Comparison of ENCODE assay signal across 27 cellular contexts in genomic region chr16:3691778-3692177, GRCh38. TPM values are rescaled to one million over a fixed set of nuclear protein-coding genes. Genes with fewer than 3 reads are reported as not detected.
DNase-seq lines count a peak whose midpoint lies in the region; TF ChIP-seq lines count a peak whose summit lies in the region.
"Had no signal": no experiment of that assay in that cellular context is flagged by ENCODE, and none has a peak within 500 bp of the region (broad histone marks: within the 10 kb centered on the region; RNA-seq: fewer than 3 reads in every experiment).

No MANE protein-coding gene starts in this region.

- H3K14ac ChIP-seq in H9 (ENCODE audit: insufficient read depth, low read length) = no peak overlapping the region

- H2AFZ ChIP-seq in H9 (ENCODE audit: low read length) = no peak overlapping the region
- H2AFZ ChIP-seq: hepatocyte had no signal

- DNase-seq in H9 (no peak), SK-N-MC (ENCODE audit: low read depth, low spot score) (no peak), fibroblast of peridontal ligament (ENCODE audit: extremely low read depth) (peak; percentile 5), progenitor cell of endocrine pancreas (ENCODE audit: low spot score, unreplicated experiment) (no peak), Kasumi-1 (lab: John Stamatoyannopoulos, UW) (no peak), inferior parietal cortex (ENCODE audit: extremely low spot score) (no peak)
- no peak for DNase-seq in stimulated activated CD4-positive, alpha-beta T cell treated with anti-CD3 and anti-CD28 coated beads, Interleukin-15, amount 100 ng/mL, for 24 hours
- DNase-seq in activated naive CD4-positive, alpha-beta T cell (lab: John Stamatoyannopoulos, UW) = no peak
- DNase-seq: activated B cell treated with CpG ODN at 0.5 μM for 24 hours; activated CD4-positive, alpha-beta T cell treated with anti-CD3 and anti-CD28 coated beads, Interleukin-2, amount 10 ng/mL, durations not matched to agents 7 days and 5 days; activated gamma-delta T cell treated with Interleukin-2 at 50 U/mL for 16 hours; activated T-cell treated with anti-CD3 and anti-CD28 coated beads, Interleukin-2, amount 50 U/mL, for 4 hours; Caco-2; cortex of kidney; DND-41; effector memory CD4-positive, alpha-beta T cell; NCI-H1092 treated with DMSO at 0.1 percent for 48 hours; NCI-H1694 treated with DMSO at 0.1 percent for 48 hours; NCI-H446 treated with DMSO at 0.1 percent for 48 hours; RPMI8226; SK-N-SH; stimulated activated naive B cell treated with anti-CD40 and anti-IgM and Interleukin-4, amounts not matched to agents 10 μg/mL and 1 μg/mL and 100 μg/mL, for 72 hours; upper lobe of right lung had no signal

- H4K8ac ChIP-seq in H9 (replicated peaks; ENCODE audit: insufficient read length, low read depth, low read length) = no peak overlapping the region

- H3K23ac ChIP-seq in H9 (ENCODE audit: insufficient read length, low read depth, low read length) = no peak overlapping the region

- H3K9me3 ChIP-seq in H9 (ENCODE audit: control insufficient read depth, low read depth, low read length) = no peaks in the 10 kb centered on the region
- H3K9me3 ChIP-seq in SK-N-MC (ENCODE audit: low read depth, low read length) = no peaks in the 10 kb centered on the region
- H3K9me3 ChIP-seq: Caco-2, prostate gland, SK-N-SH, upper lobe of right lung had no signal

- peaks cover 26 to 54% (median 33%) of the 10 kb centered on the region in 3 experiments; a peak in 6 of 7 replicates for H3K36me3 Mint-ChIP-seq in H9 (ENCODE audit: insufficient read depth in 1 of 3, low read depth in 3 of 3)
- peaks cover 25% of the 10 kb centered on the region for H3K36me3 Mint-ChIP-seq in progenitor cell of endocrine pancreas (ENCODE audit: insufficient read depth)

- no peaks in the 10 kb centered on the region for H3K4me1 ChIP-seq in H9 (ENCODE audit: insufficient read depth, low read length)

- no peak overlapping the region for H3T11ph ChIP-seq in H9 (ENCODE audit: low read length)

- H3K9ac ChIP-seq in H9 (ENCODE audit: extremely low read depth, insufficient read length, low read length) = no peak overlapping the region
- H3K9ac ChIP-seq in SK-N-MC (ENCODE audit: insufficient read length) = no peak overlapping the region
- H3K9ac ChIP-seq: SK-N-SH had no signal

- H3K36me3 ChIP-seq in SK-N-MC (ENCODE audit: insufficient read depth, low read length) = peaks cover 41% of the 10 kb centered on the region
- H3K36me3 ChIP-seq: prostate gland had no signal

- no CpG with 5 or more reads among the region's 12 CpGs for WGBS in H9 (ENCODE audit: extremely low coverage, insufficient read length, low lambda C conversion rate)

- H3K4me3 ChIP-seq in SK-N-MC = no peak overlapping the region
- H3K4me3 ChIP-seq: hepatocyte, prostate gland, upper lobe of right lung had no signal

- no peak overlapping the region for H2BK20ac ChIP-seq in H9 (ENCODE audit: low read depth, low read length, poor library complexity, severe bottlenecking)

- H4K20me1 ChIP-seq in H9 (ENCODE audit: control insufficient read depth, insufficient read depth, insufficient read length) = no peaks in the 10 kb centered on the region

- no peak overlapping the region for H2BK15ac ChIP-seq in H9 (ENCODE audit: low read depth, low read length)

- H3K79me2 ChIP-seq in H9 (ENCODE audit: insufficient read depth, low read length) = no peaks in the 10 kb centered on the region; the same call in 1 of the 2 replicates

- H3K79me1 ChIP-seq in H9 (ENCODE audit: insufficient read depth, low read depth, low read length, poor library complexity, severe bottlenecking) = no peaks in the 10 kb centered on the region

- no peak overlapping the region for H3K18ac ChIP-seq in H9 (ENCODE audit: insufficient read length, low read depth, low read length)

- no peak overlapping the region for H2AK5ac ChIP-seq in H9 (ENCODE audit: insufficient read length, low read length)

- TF ChIP-seq CTCF in H9 (conservative IDR thresholded peaks at IDR 0.05) = no peak; the same call in 2 of the 3 replicates
- no peak for TF ChIP-seq CTCF in progenitor cell of endocrine pancreas (IDR thresholded peaks at IDR 0.05; ENCODE audit: unreplicated experiment)

- H3K4me1 Mint-ChIP-seq in H9 (peaks cover 7 to 13% of the 10 kb centered on the region in 2 experiments; a peak in 3 of 4 replicates), progenitor cell of endocrine pancreas (ENCODE audit: low read depth) (peaks cover 36% of the 10 kb centered on the region)

- no peak overlapping the region for H2BK12ac ChIP-seq in H9 (ENCODE audit: insufficient read length, low read depth, low read length)

- H3K27ac Mint-ChIP-seq in H9 = 0 out of 7 replicates have a peak overlapping the region, but pooled peaks of 2 of the 3 experiments have one; percentile 44 to 45
- H3K27ac Mint-ChIP-seq in progenitor cell of endocrine pancreas = peak overlapping the region; percentile 52
- H3K27ac Mint-ChIP-seq: activated B cell treated with CpG ODN at 0.5 μM for 24 hours; activated CD4-positive, alpha-beta T cell treated with anti-CD3 and anti-CD28 coated beads, Interleukin-2, amount 10 ng/mL, durations not matched to agents 7 days and 5 days; memory B cell; stimulated activated naive B cell treated with anti-CD40 and anti-IgM and Interleukin-4, amounts not matched to agents 10 μg/mL and 1 μg/mL and 100 μg/mL, for 72 hours had no signal

- H3K27me3 Mint-ChIP-seq in H9 (ENCODE audit: low read depth) (no peaks in the 10 kb centered on the region), progenitor cell of endocrine pancreas (no peaks in the 10 kb centered on the region)
- H3K27me3 Mint-ChIP-seq: activated B cell treated with CpG ODN at 0.5 μM for 24 hours; activated CD4-positive, alpha-beta T cell treated with anti-CD3 and anti-CD28 coated beads, Interleukin-2, amount 10 ng/mL, durations not matched to agents 7 days and 5 days; memory B cell; stimulated activated naive B cell treated with anti-CD40 and anti-IgM and Interleukin-4, amounts not matched to agents 10 μg/mL and 1 μg/mL and 100 μg/mL, for 72 hours had no signal

- H3K9me3 Mint-ChIP-seq in H9 = no peaks in the 10 kb centered on the region
- H3K9me3 Mint-ChIP-seq in progenitor cell of endocrine pancreas (ENCODE audit: low read depth) = no peaks in the 10 kb centered on the region
- H3K9me3 Mint-ChIP-seq: activated B cell treated with CpG ODN at 0.5 μM for 24 hours; activated CD4-positive, alpha-beta T cell treated with anti-CD3 and anti-CD28 coated beads, Interleukin-2, amount 10 ng/mL, durations not matched to agents 7 days and 5 days; activated T-cell treated with anti-CD3 and anti-CD28 coated beads, Interleukin-2, amount 50 U/mL, for 4 hours; memory B cell; stimulated activated naive B cell treated with anti-CD40 and anti-IgM and Interleukin-4, amounts not matched to agents 10 μg/mL and 1 μg/mL and 100 μg/mL, for 72 hours had no signal

- no peak overlapping the region for H2BK5ac ChIP-seq in H9 (ENCODE audit: insufficient read length, low read length)

- no peak overlapping the region for H3K4me3 Mint-ChIP-seq in H9
- H3K4me3 Mint-ChIP-seq in progenitor cell of endocrine pancreas (ENCODE audit: low read depth) = no peak overlapping the region
- H3K4me3 Mint-ChIP-seq: activated B cell treated with CpG ODN at 0.5 μM for 24 hours; activated CD4-positive, alpha-beta T cell treated with anti-CD3 and anti-CD28 coated beads, Interleukin-2, amount 10 ng/mL, durations not matched to agents 7 days and 5 days; activated T-cell treated with anti-CD3 and anti-CD28 coated beads, Interleukin-2, amount 50 U/mL, for 4 hours; memory B cell; stimulated activated naive B cell treated with anti-CD40 and anti-IgM and Interleukin-4, amounts not matched to agents 10 μg/mL and 1 μg/mL and 100 μg/mL, for 72 hours had no signal

- no peak overlapping the region for H3K4ac ChIP-seq in H9 (ENCODE audit: low read depth, low read length)

- H3K4me2 ChIP-seq in H9 (ENCODE audit: insufficient read depth, insufficient read length, low read length) = no peak overlapping the region
- H3K4me2 ChIP-seq: SK-N-SH had no signal

- no peaks in the 10 kb centered on the region for H3K27me3 ChIP-seq in H9 (ENCODE audit: insufficient read depth, low read length)
- H3K27me3 ChIP-seq: hepatocyte, upper lobe of right lung had no signal

- no peak overlapping the region for H2BK120ac ChIP-seq in H9 (ENCODE audit: low read depth, low read length, poor library complexity, severe bottlenecking)

- H4K91ac ChIP-seq in H9 (ENCODE audit: insufficient read length, low read depth, low read length) = no peak overlapping the region

- H4K5ac ChIP-seq in H9 (ENCODE audit: insufficient read length, low read depth, low read length) = no peak overlapping the region

- H3K27ac ChIP-seq in H9 (ENCODE audit: insufficient read length, low read depth, low read length) (no peak overlapping the region), SK-N-MC (peak overlapping the region; percentile 67)
- H3K27ac ChIP-seq: C4-2B, hepatocyte, prostate gland, upper lobe of right lung had no signal

- no peaks in the 10 kb centered on the region for H3K23me2 ChIP-seq in H9 (ENCODE audit: insufficient read length, low read depth, low read length, poor library complexity, severe bottlenecking)

- H3K56ac ChIP-seq in H9 (ENCODE audit: insufficient read length, low read depth, low read length) = no peak overlapping the region

RNA-seq across cellular contexts. Expression of gene TRAP1, which starts 25.5 kb away (rescaled TPM):
- total RNA-seq in H9 (2021) (211 and 242 TPM in 2 replicates), progenitor cell of endocrine pancreas (212 and 216 TPM in 2 replicates)

RNA-seq across cellular contexts. Expression of gene DNASE1, which starts 37.3 kb away (rescaled TPM):
- total RNA-seq in H9 (2021) (10.1 and 10.6 TPM in 2 replicates), progenitor cell of endocrine pancreas (43.6 and 49.3 TPM in 2 replicates)
